In genomic region chr6:22631101-22631500, GRCh38 we compare ENCODE assay signal across 22 cellular contexts.
DNase-seq lines count a peak whose midpoint lies in the region; ATAC-seq and TF ChIP-seq lines count a peak whose summit lies in the region.
"Had no signal": no experiment of that assay in that cellular context is flagged by ENCODE, and none has a peak within 500 bp of the region (broad histone marks: within the 10 kb centered on the region; RNA-seq: fewer than 3 reads in every experiment).

No MANE protein-coding gene starts in this region.

- no peak for TF ChIP-seq EP300 in SK-N-SH (IDR thresholded peaks at IDR 0.05; ENCODE audit: borderline replicate concordance in 1 of 2, low read depth in 1 of 2, low read length in 1 of 2)

- TF ChIP-seq CTCF in SK-N-SH (IDR thresholded peaks at IDR 0.05), result no peak
- no peak for TF ChIP-seq CTCF in fibroblast of pulmonary artery (IDR thresholded peaks at IDR 0.05; ENCODE audit: low read length, missing control alignments)
- TF ChIP-seq CTCF in mesothelial cell of epicardium (IDR thresholded peaks at IDR 0.05; ENCODE audit: unreplicated experiment), result no peak

- H3K4me3 ChIP-seq in SK-N-SH (ENCODE audit: low read depth in 2 of 2, low read length in 1 of 2) (no peak overlapping the region), fibroblast of pulmonary artery (replicated peaks; ENCODE audit: low read depth, low read length) (no peak overlapping the region)
- H3K4me3 ChIP-seq: skin epidermis, tibial artery had no signal

- no peak overlapping the region for H3K27ac ChIP-seq in SK-N-SH (ENCODE audit: low read depth in 2 of 2, low read length in 1 of 2)
- H3K27ac ChIP-seq: 22Rv1, skin epidermis, tibial artery had no signal

- H3K9ac ChIP-seq in SK-N-SH, result no peak overlapping the region

- peaks cover 16% of the 10 kb centered on the region for H3K36me3 Mint-ChIP-seq in mesothelial cell of epicardium

- no peaks in the 10 kb centered on the region for H3K79me2 ChIP-seq in SK-N-SH (ENCODE audit: insufficient read depth)

- H3K36me3 ChIP-seq in SK-N-SH (replicated peaks in 1 of 2; ENCODE audit: control insufficient read depth in 1 of 2, insufficient read depth in 2 of 2, low read length in 1 of 2), result no peaks in the 10 kb centered on the region
- H3K36me3 ChIP-seq: BE2C, tibial artery had no signal

- H3K4me3 Mint-ChIP-seq in mesothelial cell of epicardium, result no peak overlapping the region
- H3K4me3 Mint-ChIP-seq: activated naive CD4-positive, alpha-beta T cell treated with anti-CD3 and anti-CD28 coated beads for 36 hours; naive thymus-derived CD8-positive, alpha-beta T cell had no signal

- peaks cover 0 to 4% of the 10 kb centered on the region in 2 experiments; a peak in 1 of 4 replicates for H3K4me1 ChIP-seq in SK-N-SH (ENCODE audit: control insufficient read depth in 1 of 2, insufficient read depth in 2 of 2, low read depth in 1 of 2, low read length in 1 of 2)

- peak overlapping the region; percentile 88 for H3K27ac Mint-ChIP-seq in mesothelial cell of epicardium
- H3K27ac Mint-ChIP-seq: activated naive CD4-positive, alpha-beta T cell treated with anti-CD3 and anti-CD28 coated beads for 36 hours; naive thymus-derived CD8-positive, alpha-beta T cell had no signal

- H3K9me3 ChIP-seq in SK-N-SH, result no peaks in the 10 kb centered on the region
- H3K9me3 ChIP-seq: BE2C had no signal

- H3K4me1 Mint-ChIP-seq in mesothelial cell of epicardium, result peaks cover 47% of the 10 kb centered on the region
- H3K4me1 Mint-ChIP-seq: naive thymus-derived CD8-positive, alpha-beta T cell had no signal

- no peaks in the 10 kb centered on the region for H4K20me1 ChIP-seq in SK-N-SH (ENCODE audit: insufficient read depth)

- TF ChIP-seq RAD21 in SK-N-SH (IDR thresholded peaks at IDR 0.05; ENCODE audit: low read length), result no peak

- POLR2A ChIA-PET in SK-N-SH (lab: Yijun Ruan, JAX), result interaction anchor here (1.1 kb wide), 1 partner anchor 1037 kb away, joined by 5 read pairs; no protein-coding TSS in a partner anchor

- no peaks in the 10 kb centered on the region for H3K27me3 Mint-ChIP-seq in mesothelial cell of epicardium (ENCODE audit: low read depth)

- no peaks in the 10 kb centered on the region for H3K9me2 ChIP-seq in SK-N-SH

- 69% methylated on average over 2 of the region's 2 CpGs for WGBS in SK-N-SH (ENCODE audit: low lambda C conversion rate)

- CTCF ChIA-PET in SK-N-SH (lab: Yijun Ruan, JAX), result interaction anchor here (0.5 to 1.4 kb wide), 2 partner anchors 16 to 1719 kb away, joined by 3 to 9 read pairs; no protein-coding TSS in a partner anchor

- H3F3A ChIP-seq in SK-N-SH (replicated peaks; ENCODE audit: insufficient read depth), result no peaks in the 10 kb centered on the region

- DNase-seq in SK-N-SH, result no peak
- DNase-seq in fibroblast of pulmonary artery (ENCODE audit: low read depth), result peak; percentile 38
- no peak for DNase-seq in mesothelial cell of epicardium (ENCODE audit: low spot score in 2 of 2, unreplicated experiment in 2 of 2)
- DNase-seq in LoVo (ENCODE audit: low spot score), result no peak
- DNase-seq in iPS-NIHi11 (ENCODE audit: low spot score), result no peak
- DNase-seq: activated naive CD4-positive, alpha-beta T cell treated with anti-CD3 and anti-CD28 coated beads for 36 hours; activated T-cell treated with anti-CD3 and anti-CD28 coated beads, Interleukin-2, amount 50 U/mL, for 48 hours; aorta; BE2C; effector memory CD4-positive, alpha-beta T cell; head of caudate nucleus; naive thymus-derived CD8-positive, alpha-beta T cell; NCI-H2107; NCI-H510A treated with DMSO at 0.1 percent for 48 hours; RPMI8226; stimulated activated naive CD8-positive, alpha-beta T cell treated with anti-CD3 and anti-CD28 coated beads, Interleukin-15, Interleukin-2, amounts not matched to agents 100 U/mL and 50 U/mL, for 24 hours; tibial artery had no signal

- H3K27me3 ChIP-seq in SK-N-SH (ENCODE audit: insufficient read depth), result no peaks in the 10 kb centered on the region
- H3K27me3 ChIP-seq: BE2C, tibial artery had no signal

- ATAC-seq in SK-N-SH treated with all-trans-retinoic acid at 6 μM for 48 hours (no peak), HG02885 (IDR thresholded peaks at IDR 0.05; ENCODE audit: poor library complexity, unreplicated experiment) (no peak), GM21825 (IDR thresholded peaks at IDR 0.05; ENCODE audit: unreplicated experiment) (no peak)
- ATAC-seq: naive thymus-derived CD8-positive, alpha-beta T cell; stimulated activated naive CD8-positive, alpha-beta T cell treated with anti-CD3 and anti-CD28 coated beads, Interleukin-15, Interleukin-2, amounts not matched to agents 100 U/mL and 50 U/mL, for 24 hours had no signal

- peaks cover 25% of the 10 kb centered on the region for H3K9me3 Mint-ChIP-seq in mesothelial cell of epicardium

- no peak overlapping the region for H3K4me2 ChIP-seq in SK-N-SH

- H2AFZ ChIP-seq in SK-N-SH (ENCODE audit: low read depth), result no peak overlapping the region

TF ChIP-seq in SK-N-SH, 30 proteins besides CTCF, POLR2A, EP300 and RAD21:
- TF ChIP-seq CHD2 (IDR thresholded peaks at IDR 0.05; ENCODE audit: low read length, partially characterized antibody), result no peak
- TF ChIP-seq YY1 (IDR thresholded peaks at IDR 0.05; ENCODE audit: low read depth), result no peak
- peak; percentile 52 for TF ChIP-seq TCF12 (IDR thresholded peaks at IDR 0.05)

TF ChIP-seq in SK-N-SH treated with all-trans-retinoic acid at 6 μM for 48 hours, 23 proteins besides CTCF, POLR2A, EP300 and RAD21:
- TF ChIP-seq ESRRG (CRISPR knock-in tag; IDR thresholded peaks at IDR 0.05) (no peak), ISL1 (CRISPR knock-in tag; IDR thresholded peaks at IDR 0.05) (no peak), CREB5 (CRISPR knock-in tag; IDR thresholded peaks at IDR 0.05; ENCODE audit: low read depth) (no peak), ARNTL (CRISPR knock-in tag; IDR thresholded peaks at IDR 0.05; ENCODE audit: borderline replicate concordance, low read depth) (no peak), GLIS3 (CRISPR knock-in tag; IDR thresholded peaks at IDR 0.05) (no peak), CSDC2 (CRISPR knock-in tag; IDR thresholded peaks at IDR 0.05) (no peak), TSHZ2 (CRISPR knock-in tag; IDR thresholded peaks at IDR 0.05) (no peak), PPARA (CRISPR knock-in tag; IDR thresholded peaks at IDR 0.05; ENCODE audit: borderline replicate concordance) (no peak), SNAI2 (CRISPR knock-in tag; IDR thresholded peaks at IDR 0.05) (no peak), ZNF70 (CRISPR knock-in tag; IDR thresholded peaks at IDR 0.05) (no peak), OSR1 (CRISPR knock-in tag; IDR thresholded peaks at IDR 0.05) (no peak), POU6F1 (CRISPR knock-in tag; IDR thresholded peaks at IDR 0.05; ENCODE audit: borderline replicate concordance, low read depth) (no peak), TOX (CRISPR knock-in tag; IDR thresholded peaks at IDR 0.05; ENCODE audit: borderline replicate concordance) (no peak), BACH2 (CRISPR knock-in tag; IDR thresholded peaks at IDR 0.05; ENCODE audit: borderline replicate concordance) (no peak), ZFP3 (CRISPR knock-in tag; IDR thresholded peaks at IDR 0.05) (no peak)
